Comparison of ENCODE assay signal across 19 cellular contexts in genomic region chr6:148296746-148297145, GRCh38. TPM values are rescaled to one million over a fixed set of nuclear protein-coding genes. Genes with fewer than 3 reads are reported as not detected.
"Had no signal": no experiment of that assay in that cellular context is flagged by ENCODE, and none has a peak within 500 bp of the region (broad histone marks: within the 10 kb centered on the region; RNA-seq: fewer than 3 reads in every experiment).

No MANE protein-coding gene starts in this region.

- DNase-seq: activated CD4-positive, alpha-beta T cell treated with anti-CD3 and anti-CD28 coated beads, Interleukin-2, amount 10 ng/mL, durations not matched to agents 24 days and 14 days; activated CD4-positive, CD25-positive, alpha-beta regulatory T cell; activated CD8-positive, alpha-beta memory T cell treated with anti-CD3 and anti-CD28 coated beads, Interleukin-2, amount 50 U/mL, for 4 hours; activated CD8-positive, alpha-beta T cell treated with anti-CD3 and anti-CD28 coated beads, Interleukin-2, amount 10 ng/mL, durations not matched to agents 7 days and 5 days; activated gamma-delta T cell; activated T-cell treated with anti-CD3 and anti-CD28 coated beads, Interleukin-2, amount 50 U/mL, for 48 hours; anterior cingulate cortex; colonic mucosa; effector CD4-positive, alpha-beta T cell; gastrocnemius medialis; heart right ventricle; posterior cingulate gyrus; stimulated activated CD4-positive, alpha-beta T cell treated with anti-CD3 and anti-CD28 coated beads, Interleukin-4, amount 100 ng/mL, for 1 hour; stimulated activated naive CD4-positive, alpha-beta T cell treated with Interleukin-2 at 50 U/mL for 16 hours; upper lobe of right lung had no signal

- H3K4me1 ChIP-seq: colonic mucosa, suprapubic skin had no signal

- H3K36me3 ChIP-seq: colonic mucosa, gastrocnemius medialis, heart right ventricle, suprapubic skin, upper lobe of right lung had no signal

- ATAC-seq: activated CD8-positive, alpha-beta T cell treated with anti-CD3 and anti-CD28 coated beads, Interleukin-2, amount 10 ng/mL, durations not matched to agents 7 days and 5 days; activated naive CD4-positive, alpha-beta T cell treated with anti-CD3 and anti-CD28 coated beads, Interleukin-2, amount 50 U/mL, for 72 hours; gastrocnemius medialis; heart right ventricle; upper lobe of right lung had no signal

- H3K4me3 Mint-ChIP-seq: activated CD4-positive, alpha-beta T cell treated with anti-CD3 and anti-CD28 coated beads, Interleukin-2, amount 10 ng/mL, durations not matched to agents 24 days and 14 days; activated CD8-positive, alpha-beta T cell treated with anti-CD3 and anti-CD28 coated beads, Interleukin-2, amount 10 ng/mL, durations not matched to agents 7 days and 5 days; T-helper 2 cell treated with Interferon-gamma antibody and Interleukin-4, amounts not matched to agents 5 μg/mL and 100 μg/mL, for 36 hours had no signal

- H3K4me1 Mint-ChIP-seq: activated CD4-positive, alpha-beta T cell treated with anti-CD3 and anti-CD28 coated beads, Interleukin-2, amount 10 ng/mL, durations not matched to agents 24 days and 14 days had no signal

- H3K27me3 ChIP-seq: colonic mucosa, gastrocnemius medialis, heart right ventricle, suprapubic skin, upper lobe of right lung had no signal

- H3K4me3 ChIP-seq: colonic mucosa, gastrocnemius medialis, heart right ventricle, lung, suprapubic skin, upper lobe of right lung had no signal

- H3K27ac ChIP-seq: colonic mucosa, gastrocnemius medialis, suprapubic skin, upper lobe of right lung had no signal

- H3K9me3 ChIP-seq: colonic mucosa, gastrocnemius medialis, heart right ventricle, suprapubic skin, upper lobe of right lung had no signal

- H3K27ac Mint-ChIP-seq: activated CD4-positive, alpha-beta T cell treated with anti-CD3 and anti-CD28 coated beads, Interleukin-2, amount 10 ng/mL, durations not matched to agents 24 days and 14 days; activated CD8-positive, alpha-beta T cell treated with anti-CD3 and anti-CD28 coated beads, Interleukin-2, amount 10 ng/mL, durations not matched to agents 7 days and 5 days; activated naive CD4-positive, alpha-beta T cell treated with anti-CD3 and anti-CD28 coated beads, Interleukin-2, amount 50 U/mL, for 72 hours; T-helper 2 cell treated with Interferon-gamma antibody and Interleukin-4, amounts not matched to agents 5 μg/mL and 100 μg/mL, for 36 hours had no signal

- H3K27me3 Mint-ChIP-seq: activated CD4-positive, alpha-beta T cell treated with anti-CD3 and anti-CD28 coated beads, Interleukin-2, amount 10 ng/mL, durations not matched to agents 24 days and 14 days had no signal

- H3K36me3 Mint-ChIP-seq: activated naive CD4-positive, alpha-beta T cell treated with anti-CD3 and anti-CD28 coated beads, Interleukin-2, amount 50 U/mL, for 72 hours had no signal

- H3K9me3 Mint-ChIP-seq: activated CD4-positive, alpha-beta T cell treated with anti-CD3 and anti-CD28 coated beads, Interleukin-2, amount 10 ng/mL, durations not matched to agents 24 days and 14 days; activated naive CD4-positive, alpha-beta T cell treated with anti-CD3 and anti-CD28 coated beads, Interleukin-2, amount 50 U/mL, for 72 hours; T-helper 2 cell treated with Interferon-gamma antibody and Interleukin-4, amounts not matched to agents 5 μg/mL and 100 μg/mL, for 36 hours had no signal

RNA-seq across cellular contexts. Expression of gene SASH1, which starts 45.9 kb away (rescaled TPM):
- total RNA-seq: activated CD8-positive, alpha-beta T cell treated with anti-CD3 and anti-CD28 coated beads, Interleukin-2, amount 10 ng/mL, durations not matched to agents 7 days and 5 days had no signal
